ENCODE assay signal across 8 cellular contexts in genomic region chr1:202807926-202808757, GRCh38. TPM values are rescaled to one million over a fixed set of nuclear protein-coding genes. Genes with fewer than 3 reads are reported as not detected.
DNase-seq lines count a peak whose midpoint lies in the region; ATAC-seq and TF ChIP-seq lines count a peak whose summit lies in the region.

Gene KDM5B (minus strand): TSS chr1:202808421. CDS start chr1:202808305, 116 bp downstream.

- H3K4me3 Mint-ChIP-seq in T-helper 2 cell treated with Interferon-gamma antibody and Interleukin-4, amounts not matched to agents 5 μg/mL and 100 μg/mL, for 36 hours: peak within 1 kb of the TSS; percentile 91

- peaks cover 53% of the 10 kb centered on the region for H3K4me1 Mint-ChIP-seq in T-helper 2 cell treated with Interferon-gamma antibody and Interleukin-4, amounts not matched to agents 5 μg/mL and 100 μg/mL, for 36 hours (ENCODE audit: low read depth)

- 0 out of 2 replicates have a peak, but pooled peaks cover 7% of the 10 kb centered on the region for H3F3A ChIP-seq in Loucy (ENCODE audit: low read depth)

- H3K4me1 ChIP-seq in Loucy (ENCODE audit: insufficient read depth, low read length, poor library complexity, severe bottlenecking) (peaks cover 55% of the 10 kb centered on the region), urinary bladder (ENCODE audit: insufficient read depth) (no peaks in the 10 kb centered on the region)

- H3K36me3 ChIP-seq in Loucy (ENCODE audit: insufficient read depth, low read length) (no peaks in the 10 kb centered on the region), urinary bladder (ENCODE audit: insufficient read depth) (no peaks in the 10 kb centered on the region)

- no peak for TF ChIP-seq CTCF in Loucy (conservative IDR thresholded peaks at IDR 0.05; ENCODE audit: low read length)

- H3K9me3 ChIP-seq in Loucy (ENCODE audit: insufficient read depth, low read depth, low read length): no peaks in the 10 kb centered on the region

- H3K9me2 ChIP-seq in Loucy (replicated peaks; ENCODE audit: low read depth, low read length): no peaks in the 10 kb centered on the region

- peak; percentile 84 for DNase-seq in DMS53 (lab: John Stamatoyannopoulos, UW)
- peak; percentile 74 for DNase-seq in T-helper 2 cell treated with Interferon-gamma antibody and Interleukin-4, amounts not matched to agents 5 μg/mL and 100 μg/mL, for 36 hours (ENCODE audit: low spot score)
- DNase-seq in left ventricle myocardium superior: peak; percentile 84
- peak; percentile 89 for DNase-seq in posterior vena cava (ENCODE audit: low spot score)
- no peak for DNase-seq in GM19240 (ENCODE audit: insufficient read length, low spot score)

- ATAC-seq in left ventricle myocardium superior: peak; percentile 55

- peaks cover 77% of the 10 kb centered on the region for H3K79me2 ChIP-seq in Loucy (ENCODE audit: insufficient read depth, low read length)

- peak within 1 kb of the TSS; percentile 92 for H3K4me3 ChIP-seq in Loucy (ENCODE audit: low read length, poor library complexity, severe bottlenecking)
- H3K4me3 ChIP-seq in urinary bladder (ENCODE audit: low read depth, low read length): peak within 1 kb of the TSS; percentile 96

- under 1% methylated on average over 84 of the region's 84 CpGs for WGBS in urinary bladder

- no peaks in the 10 kb centered on the region for H3K9me3 Mint-ChIP-seq in T-helper 2 cell treated with Interferon-gamma antibody and Interleukin-4, amounts not matched to agents 5 μg/mL and 100 μg/mL, for 36 hours

- H3K27me3 ChIP-seq in Loucy (ENCODE audit: insufficient read depth, low read length, poor library complexity, severe bottlenecking): no peaks in the 10 kb centered on the region

- H3K36me3 Mint-ChIP-seq in T-helper 2 cell treated with Interferon-gamma antibody and Interleukin-4, amounts not matched to agents 5 μg/mL and 100 μg/mL, for 36 hours (ENCODE audit: low read depth): peaks cover 2% of the 10 kb centered on the region

- peaks cover 15% of the 10 kb centered on the region for H3K27me3 Mint-ChIP-seq in T-helper 2 cell treated with Interferon-gamma antibody and Interleukin-4, amounts not matched to agents 5 μg/mL and 100 μg/mL, for 36 hours (ENCODE audit: low read depth)

- H4K20me1 ChIP-seq in Loucy (ENCODE audit: insufficient read depth, low read length, poor library complexity, severe bottlenecking): peaks cover 25% of the 10 kb centered on the region

- peak within 1 kb of the TSS; percentile 75 for H3K27ac Mint-ChIP-seq in T-helper 2 cell treated with Interferon-gamma antibody and Interleukin-4, amounts not matched to agents 5 μg/mL and 100 μg/mL, for 36 hours

- H2AFZ ChIP-seq in Loucy (ENCODE audit: low read length): peak within 1 kb of the TSS; percentile 59; the same call in 1 of the 2 replicates

- peak within 1 kb of the TSS; percentile 62 for H3K27ac ChIP-seq in angular gyrus (ENCODE audit: low read depth, low read length)
- peak within 1 kb of the TSS; percentile 84 for H3K27ac ChIP-seq in urinary bladder (ENCODE audit: low read depth)

- peak within 1 kb of the TSS; percentile 83 for H3K4me2 ChIP-seq in Loucy (ENCODE audit: low read depth, low read length, poor library complexity, severe bottlenecking)

- peak within 1 kb of the TSS; percentile 97 for H3K9ac ChIP-seq in Loucy (ENCODE audit: low read depth, low read length, poor library complexity, severe bottlenecking)

- intact Hi-C loops in left ventricle myocardium superior (cut with micrococcal nuclease): no loop called here
- intact Hi-C loops in posterior vena cava (cut with DNase I): no loop called here

RNA-seq across cellular contexts. Expression of gene KDM5B, which starts in this region (rescaled TPM):
- total RNA-seq in left ventricle myocardium superior: 14.6 TPM
- total RNA-seq in posterior vena cava: 10 to 100 TPM; 33.6 to 36.8 TPM
- 189 TPM for total RNA-seq in urinary bladder
- polyA plus RNA-seq in urinary bladder: 16.8 TPM
